8 cellular contexts compared by ENCODE assay signal in the genomic region with DNA sequence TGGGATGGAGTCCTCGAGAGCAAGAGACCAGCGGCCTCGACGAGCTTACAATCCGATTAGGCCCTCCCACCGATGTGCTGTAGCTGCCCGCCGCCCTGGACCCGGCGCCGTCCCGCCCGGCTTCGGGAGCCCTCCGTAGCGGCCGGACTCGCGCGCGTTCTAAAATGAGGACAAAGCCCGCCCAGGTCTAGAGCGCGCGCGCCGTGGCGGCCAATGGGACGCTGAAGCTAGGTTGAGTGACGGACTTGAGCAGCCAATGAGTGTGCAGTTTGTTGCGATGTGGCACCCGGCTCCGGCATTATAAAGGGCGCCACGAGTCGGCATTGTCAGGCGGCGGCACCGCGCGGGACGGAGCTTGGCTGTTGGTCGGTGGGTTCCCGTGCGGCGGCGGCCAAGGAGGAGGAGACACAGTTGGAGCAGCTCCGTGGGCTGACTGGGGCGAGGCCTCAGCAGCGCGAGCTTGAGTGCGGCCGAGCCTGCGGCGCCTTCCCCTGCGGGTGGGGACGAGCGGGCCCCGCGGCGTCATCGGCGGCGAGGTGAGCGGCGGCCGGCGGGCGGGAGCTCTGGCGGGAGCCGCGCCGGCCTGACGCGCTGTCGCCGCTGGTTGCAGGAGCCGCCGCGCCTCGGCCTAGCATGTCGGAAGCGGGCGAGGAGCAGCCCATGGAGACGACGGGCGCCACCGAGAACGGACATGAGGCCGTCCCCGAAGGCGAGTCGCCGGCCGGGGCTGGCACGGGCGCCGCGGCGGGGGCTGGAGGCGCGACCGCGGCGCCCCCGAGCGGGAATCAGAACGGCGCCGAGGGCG. TPM values are rescaled to one million over a fixed set of nuclear protein-coding genes. Genes with fewer than 3 reads are reported as not detected.
DNase-seq lines count a peak whose midpoint lies in the region; ATAC-seq, FAIRE-seq and TF ChIP-seq lines count a peak whose summit lies in the region.

HNRNPAB (plus strand) TSS at position 329 of the 805 bp plus-strand sequence; CDS start at position 634, 305 bp downstream.

- H3K4me3 Mint-ChIP-seq in progenitor cell of endocrine pancreas (ENCODE audit: low read depth), result peak within 1 kb of the TSS; percentile 98

- H3K27me3 Mint-ChIP-seq in progenitor cell of endocrine pancreas, result peaks cover 3% of the 10 kb centered on the region

- no peaks in the 10 kb centered on the region for H3K9me3 Mint-ChIP-seq in progenitor cell of endocrine pancreas (ENCODE audit: low read depth)

- peaks cover 23% of the 10 kb centered on the region for H3K36me3 Mint-ChIP-seq in progenitor cell of endocrine pancreas (ENCODE audit: insufficient read depth)

- intact Hi-C loops in left cardiac atrium (cut with DNase I), result no loop called here

- ATAC-seq in HG02852 (IDR thresholded peaks at IDR 0.05; ENCODE audit: unreplicated experiment) (peak; percentile 77), left cardiac atrium (peak; percentile 91 to 95)

- peaks cover 20% of the 10 kb centered on the region for H3K4me1 Mint-ChIP-seq in progenitor cell of endocrine pancreas (ENCODE audit: low read depth)

- TF ChIP-seq CTCF in progenitor cell of endocrine pancreas (IDR thresholded peaks at IDR 0.05; ENCODE audit: unreplicated experiment), result no peak

- TF ChIP-seq POLR2A in GM12892 (IDR thresholded peaks at IDR 0.05; ENCODE audit: low read depth, low read length), result peak; percentile 100

- FAIRE-seq in GM12892 (lab: Jason Lieb, UNC), result peak; percentile 95

- DNase-seq in GM12892 (ENCODE audit: insufficient read length) (peak; percentile 95), NCI-H146 (lab: John Stamatoyannopoulos, UW) (peak; percentile 89), T-helper 1 cell (peak; percentile 91 to 97 (median 94)), amniotic epithelial cell (ENCODE audit: low read depth) (peak; percentile 92), left cardiac atrium (peak; percentile 96), progenitor cell of endocrine pancreas (ENCODE audit: low spot score, unreplicated experiment) (peak; percentile 93), ureter (ENCODE audit: low spot score) (peak; percentile 98)

- peak within 1 kb of the TSS; percentile 100 for H3K27ac Mint-ChIP-seq in progenitor cell of endocrine pancreas

RNA-seq across cellular contexts. Expression of gene HNRNPAB, which starts in this region (rescaled TPM):
- polyA plus RNA-seq in GM12892 (2012; ENCODE audit: missing spikeins), result 168 TPM
- 100 to 1,000 TPM in 1 of 2 donors, 10 to 100 TPM in 1; 81.3 to 141 TPM for total RNA-seq in left cardiac atrium
- 214 and 223 TPM in 2 replicates for total RNA-seq in progenitor cell of endocrine pancreas
- total RNA-seq in ureter, result 180 TPM

Comparison
In these comparisons a context has a peak if more than half of its experiments do, and no peak if none do; other contexts are left out.
1. Peak in every context shown above with its lines: DNase-seq and ATAC-seq.